In the genomic region with DNA sequence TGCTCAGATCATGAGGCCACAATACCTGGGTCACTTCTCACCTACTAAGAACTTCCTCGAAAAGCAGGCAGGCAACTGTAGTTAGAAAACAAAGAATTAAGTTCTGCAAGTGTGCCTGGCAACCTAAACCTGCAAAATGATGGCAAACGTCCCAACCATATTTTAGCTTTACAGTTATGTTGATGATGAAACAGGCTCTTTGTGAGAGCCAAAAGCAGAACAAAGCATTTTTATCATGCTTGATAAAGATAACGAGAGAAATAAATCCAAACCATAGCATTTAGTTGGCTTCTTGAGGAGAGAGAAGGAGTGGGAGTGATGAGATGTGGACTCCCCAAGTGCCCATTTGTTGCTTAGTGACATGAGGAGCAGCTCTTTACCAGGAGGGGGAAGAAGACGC, we compare ENCODE assay signal across 25 cellular contexts.
"Had no signal": no experiment of that assay in that cellular context is flagged by ENCODE, and none has a peak within 500 bp of the region (broad histone marks: within the 10 kb centered on the region; RNA-seq: fewer than 3 reads in every experiment).

No MANE protein-coding gene starts in this region.

- FAIRE-seq: islet of Langerhans, small intestine had no signal

- DNase-seq: activated CD4-positive, alpha-beta T cell treated with anti-CD3 and anti-CD28 coated beads, Interleukin-2, amount 10 ng/mL, durations not matched to agents 7 days and 5 days; activated CD8-positive, alpha-beta memory T cell treated with anti-CD3 and anti-CD28 coated beads, Interleukin-2, amount 10 ng/mL, durations not matched to agents 7 days and 5 days; activated CD8-positive, alpha-beta T cell treated with anti-CD3 and anti-CD28 coated beads for 36 hours; activated gamma-delta T cell treated with Interleukin-2 at 50 U/mL for 16 hours; activated T-cell treated with anti-CD3 and anti-CD28 coated beads for 4 hours; head of caudate nucleus; hypothalamus; left ventricle myocardium superior; mucosa of descending colon; occipital lobe; small intestine; stimulated activated CD4-positive, alpha-beta T cell treated with anti-CD3 and anti-CD28 coated beads, Interleukin-2, amount 100 ng/mL, for 24 hours; stomach; T-helper 2 cell had no signal

- H3K27ac Mint-ChIP-seq: activated CD4-positive, alpha-beta T cell treated with anti-CD3 and anti-CD28 coated beads, Interleukin-2, amount 10 ng/mL, durations not matched to agents 7 days and 5 days; activated CD8-positive, alpha-beta memory T cell treated with anti-CD3 and anti-CD28 coated beads, Interleukin-2, amount 10 ng/mL, durations not matched to agents 7 days and 5 days; activated CD8-positive, alpha-beta T cell treated with anti-CD3 and anti-CD28 coated beads for 36 hours; activated naive CD4-positive, alpha-beta T cell treated with anti-CD3 and anti-CD28 coated beads, Interleukin-2, amount 50 U/mL, for 24 hours; activated T-helper 1 cell treated with anti-CD3 and anti-CD28 coated beads, Interleukin-12 subunit alpha, Interleukin-12 subunit beta, Interleukin-2, Interleukin-4 antibody, amounts not matched to agents 30 ng/mL and 10 ng/mL and 1 ng/mL, durations not matched to agents 14 hours and 24 hours and 36 hours; stimulated activated memory B cell treated with anti-CD40 and anti-IgM and Interleukin-4, amounts not matched to agents 10 μg/mL and 1 μg/mL and 100 μg/mL, for 72 hours had no signal

- H3K27me3 ChIP-seq: adrenal gland, esophagus muscularis mucosa, gastroesophageal sphincter, stomach, suprapubic skin, tibial nerve had no signal

- H3K4me1 Mint-ChIP-seq: activated CD4-positive, alpha-beta T cell treated with anti-CD3 and anti-CD28 coated beads, Interleukin-2, amount 10 ng/mL, durations not matched to agents 7 days and 5 days; activated CD8-positive, alpha-beta memory T cell treated with anti-CD3 and anti-CD28 coated beads, Interleukin-2, amount 10 ng/mL, durations not matched to agents 7 days and 5 days; activated naive CD4-positive, alpha-beta T cell treated with anti-CD3 and anti-CD28 coated beads, Interleukin-2, amount 50 U/mL, for 24 hours; stimulated activated memory B cell treated with anti-CD40 and anti-IgM and Interleukin-4, amounts not matched to agents 10 μg/mL and 1 μg/mL and 100 μg/mL, for 72 hours had no signal

- H3K27me3 Mint-ChIP-seq: activated CD8-positive, alpha-beta memory T cell treated with anti-CD3 and anti-CD28 coated beads, Interleukin-2, amount 10 ng/mL, durations not matched to agents 7 days and 5 days; activated CD8-positive, alpha-beta T cell treated with anti-CD3 and anti-CD28 coated beads for 36 hours; activated naive CD4-positive, alpha-beta T cell treated with anti-CD3 and anti-CD28 coated beads, Interleukin-2, amount 50 U/mL, for 24 hours; stimulated activated memory B cell treated with anti-CD40 and anti-IgM and Interleukin-4, amounts not matched to agents 10 μg/mL and 1 μg/mL and 100 μg/mL, for 72 hours had no signal

- H3K9me3 Mint-ChIP-seq: activated CD4-positive, alpha-beta T cell treated with anti-CD3 and anti-CD28 coated beads, Interleukin-2, amount 10 ng/mL, durations not matched to agents 7 days and 5 days; activated CD8-positive, alpha-beta T cell treated with anti-CD3 and anti-CD28 coated beads for 36 hours; activated naive CD4-positive, alpha-beta T cell treated with anti-CD3 and anti-CD28 coated beads, Interleukin-2, amount 50 U/mL, for 24 hours; activated T-helper 1 cell treated with anti-CD3 and anti-CD28 coated beads, Interleukin-12 subunit alpha, Interleukin-12 subunit beta, Interleukin-2, Interleukin-4 antibody, amounts not matched to agents 30 ng/mL and 10 ng/mL and 1 ng/mL, durations not matched to agents 14 hours and 24 hours and 36 hours; stimulated activated memory B cell treated with anti-CD40 and anti-IgM and Interleukin-4, amounts not matched to agents 10 μg/mL and 1 μg/mL and 100 μg/mL, for 72 hours had no signal

- H3K4me3 ChIP-seq: adrenal gland, esophagus muscularis mucosa, gastroesophageal sphincter, mucosa of descending colon, stomach, suprapubic skin, tibial nerve had no signal

- H3K9me3 ChIP-seq: adrenal gland, esophagus muscularis mucosa, gastroesophageal sphincter, mucosa of descending colon, stomach, suprapubic skin, tibial nerve had no signal

- H3K4me3 Mint-ChIP-seq: activated CD4-positive, alpha-beta T cell treated with anti-CD3 and anti-CD28 coated beads, Interleukin-2, amount 10 ng/mL, durations not matched to agents 7 days and 5 days; activated CD8-positive, alpha-beta memory T cell treated with anti-CD3 and anti-CD28 coated beads, Interleukin-2, amount 10 ng/mL, durations not matched to agents 7 days and 5 days; activated CD8-positive, alpha-beta T cell treated with anti-CD3 and anti-CD28 coated beads for 36 hours; activated naive CD4-positive, alpha-beta T cell treated with anti-CD3 and anti-CD28 coated beads, Interleukin-2, amount 50 U/mL, for 24 hours; activated T-helper 1 cell treated with anti-CD3 and anti-CD28 coated beads, Interleukin-12 subunit alpha, Interleukin-12 subunit beta, Interleukin-2, Interleukin-4 antibody, amounts not matched to agents 30 ng/mL and 10 ng/mL and 1 ng/mL, durations not matched to agents 14 hours and 24 hours and 36 hours; stimulated activated memory B cell treated with anti-CD40 and anti-IgM and Interleukin-4, amounts not matched to agents 10 μg/mL and 1 μg/mL and 100 μg/mL, for 72 hours had no signal

- H3K36me3 Mint-ChIP-seq: activated CD8-positive, alpha-beta memory T cell treated with anti-CD3 and anti-CD28 coated beads, Interleukin-2, amount 10 ng/mL, durations not matched to agents 7 days and 5 days; activated naive CD4-positive, alpha-beta T cell treated with anti-CD3 and anti-CD28 coated beads, Interleukin-2, amount 50 U/mL, for 24 hours; stimulated activated memory B cell treated with anti-CD40 and anti-IgM and Interleukin-4, amounts not matched to agents 10 μg/mL and 1 μg/mL and 100 μg/mL, for 72 hours had no signal

- ATAC-seq: activated CD4-positive, CD25-positive, alpha-beta regulatory T cell treated with anti-CD3 and anti-CD28 coated beads, Interleukin-2, amount 50 U/mL, for 24 hours; activated CD8-positive, alpha-beta memory T cell treated with anti-CD3 and anti-CD28 coated beads, Interleukin-2, amount 10 ng/mL, durations not matched to agents 7 days and 5 days; activated CD8-positive, alpha-beta T cell treated with anti-CD3 and anti-CD28 coated beads for 36 hours; gastroesophageal sphincter; left ventricle myocardium superior; mucosa of descending colon; sciatic nerve; stimulated activated memory B cell treated with anti-CD40 and anti-IgM and Interleukin-4, amounts not matched to agents 10 μg/mL and 1 μg/mL and 100 μg/mL, for 72 hours had no signal

- H3K27ac ChIP-seq: adrenal gland, esophagus muscularis mucosa, gastroesophageal sphincter, stomach, suprapubic skin, tibial nerve had no signal

- H3K36me3 ChIP-seq: adrenal gland, esophagus muscularis mucosa, gastroesophageal sphincter, stomach, suprapubic skin, tibial nerve had no signal
